ENCODE assay signal across 8 cellular contexts in genomic region chr2:169573974-169574299, GRCh38. TPM values are rescaled to one million over a fixed set of nuclear protein-coding genes. Genes with fewer than 3 reads are reported as not detected.
DNase-seq lines count a peak whose midpoint lies in the region; ATAC-seq, FAIRE-seq and TF ChIP-seq lines count a peak whose summit lies in the region.

No MANE protein-coding gene starts in this region.

- no peak overlapping the region for H3K4me2 ChIP-seq in neuronal stem cell (ENCODE audit: insufficient read depth, low read length, poor library complexity, severe bottlenecking)

- BruUV-seq in Caco-2 (replicated peaks; lab: Mats Ljungman, UMichigan) = no TSS peak

- no peak overlapping the region for H2BK12ac ChIP-seq in neuronal stem cell (ENCODE audit: low read length)

- no peak overlapping the region for H3K14ac ChIP-seq in neuronal stem cell (ENCODE audit: low read length)

- peak overlapping the region; percentile 98 for H3K4me3 Mint-ChIP-seq in Caco-2 (ENCODE audit: unreplicated experiment)

- H3K79me1 ChIP-seq in neuronal stem cell (ENCODE audit: low read depth, low read length) = peaks cover 3% of the 10 kb centered on the region

- H3K27me3 ChIP-seq in Caco-2 (replicated peaks; ENCODE audit: control insufficient read depth, insufficient read depth, low read length) (no peaks in the 10 kb centered on the region), neuronal stem cell (ENCODE audit: control insufficient read depth in 3 of 3, insufficient read depth in 3 of 3, low read depth in 1 of 3, low read length in 3 of 3) (no peaks in the 10 kb centered on the region)
- no peaks in the 10 kb centered on the region for H3K27me3 ChIP-seq in effector memory CD4-positive, alpha-beta T cell (replicated peaks; ENCODE audit: control insufficient read depth, insufficient read depth, low read length, poor library complexity, severe bottlenecking)

- H2BK15ac ChIP-seq in neuronal stem cell (ENCODE audit: low read length) = no peak overlapping the region

- CTCF ChIA-PET in Caco-2 (lab: Charles Lee) = no interaction called here

- ATAC-seq in GM19397 (IDR thresholded peaks at IDR 0.05; ENCODE audit: unreplicated experiment) (no peak), GM18907 (IDR thresholded peaks at IDR 0.05; ENCODE audit: unreplicated experiment) (no peak)

- no peak overlapping the region for H4K91ac ChIP-seq in neuronal stem cell (ENCODE audit: low read depth, low read length, poor library complexity)

- H3K4ac ChIP-seq in neuronal stem cell (ENCODE audit: low read length) = no peak overlapping the region

- no peak overlapping the region for H2BK120ac ChIP-seq in neuronal stem cell (ENCODE audit: low read depth, low read length)

- TF ChIP-seq CTCF in Caco-2 (IDR thresholded peaks at IDR 0.05; ENCODE audit: insufficient read depth in 1 of 2, low read depth in 1 of 2, low read length in 1 of 2, severe bottlenecking in 1 of 2, unreplicated experiment in 1 of 2) (no peak), LNCaP clone FGC (IDR thresholded peaks at IDR 0.05; ENCODE audit: control insufficient read depth, extremely low read depth, insufficient read depth) (no peak)

- H3K27me3 Mint-ChIP-seq in Caco-2 (ENCODE audit: insufficient read depth, unreplicated experiment) = no peaks in the 10 kb centered on the region

- H2BK5ac ChIP-seq in neuronal stem cell (ENCODE audit: low read length) = no peak overlapping the region

- no peak overlapping the region for H3K18ac ChIP-seq in neuronal stem cell (ENCODE audit: low read length)

- intact Hi-C loops in Caco-2 (cut with micrococcal nuclease; ENCODE audit: unreplicated experiment) = loop anchor here (1.0 kb wide), 1 partner anchor 10 kb away; the partner anchor contains the start of gene PPIG

- no CpG with 5 or more reads among the region's 6 CpGs for WGBS in neuronal stem cell (ENCODE audit: extremely low coverage in 2 of 2, insufficient read length in 2 of 2, insufficient replicate concordance in 1 of 2), 2 donors

- no peak overlapping the region for H4K8ac ChIP-seq in neuronal stem cell (ENCODE audit: low read depth, low read length)

- H3K27ac ChIP-seq in effector memory CD4-positive, alpha-beta T cell (ENCODE audit: insufficient read depth, low read length, poor library complexity, severe bottlenecking) = peak overlapping the region; percentile 63
- H3K27ac ChIP-seq in neuronal stem cell (replicated peaks; ENCODE audit: low read length) = no peak overlapping the region

- H3K4me1 Mint-ChIP-seq in Caco-2 (ENCODE audit: low read depth, unreplicated experiment) = no peaks in the 10 kb centered on the region

- H3K23ac ChIP-seq in neuronal stem cell (ENCODE audit: low read depth, low read length, poor library complexity) = peak overlapping the region; percentile 30

- H3K9me3 ChIP-seq in Caco-2 = no peaks in the 10 kb centered on the region
- H3K9me3 ChIP-seq in effector memory CD4-positive, alpha-beta T cell (ENCODE audit: control insufficient read depth, low read length) = no peaks in the 10 kb centered on the region
- no peaks in the 10 kb centered on the region for H3K9me3 ChIP-seq in neuronal stem cell (replicated peaks in 1 of 2; ENCODE audit: control insufficient read depth in 2 of 2, insufficient read depth in 1 of 2, low read depth in 1 of 2, low read length in 2 of 2)

- H3K4me1 ChIP-seq in Caco-2 (peaks cover 4% of the 10 kb centered on the region; the same call in 1 of the 2 replicates), neuronal stem cell (ENCODE audit: control insufficient read depth in 2 of 2, insufficient read depth in 1 of 2, low read depth in 1 of 2, low read length in 2 of 2) (peaks cover 0 to 5% of the 10 kb centered on the region in 2 donors)
- H3K4me1 ChIP-seq in effector memory CD4-positive, alpha-beta T cell (ENCODE audit: control insufficient read depth, insufficient read depth, low read length, poor library complexity, severe bottlenecking) = no peaks in the 10 kb centered on the region

- no peak overlapping the region for H3K9ac ChIP-seq in neuronal stem cell (ENCODE audit: low read depth, low read length, poor library complexity)

- H3K4me3 ChIP-seq in Caco-2 (ENCODE audit: low read depth, low read length) = no peak overlapping the region
- H3K4me3 ChIP-seq in LNCaP clone FGC (ENCODE audit: low read depth, low read length) = peak overlapping the region; percentile 86
- peak overlapping the region; percentile 75 for H3K4me3 ChIP-seq in effector memory CD4-positive, alpha-beta T cell (ENCODE audit: insufficient read depth, low read depth, low read length, poor library complexity, severe bottlenecking)
- H3K4me3 ChIP-seq in neuronal stem cell (ENCODE audit: low read length in 2 of 2) = peak overlapping the region in 1 of 2 donors; percentile 64

- H3K9me3 Mint-ChIP-seq in Caco-2 (ENCODE audit: unreplicated experiment) = no peaks in the 10 kb centered on the region

- FAIRE-seq in frontal cortex (lab: Jason Lieb, UNC) = no peak

- peaks cover 6% of the 10 kb centered on the region for H3K36me3 Mint-ChIP-seq in Caco-2 (ENCODE audit: insufficient read depth, unreplicated experiment)

- H3K36me3 ChIP-seq in Caco-2 (ENCODE audit: control insufficient read depth, insufficient read depth, low read length) (no peaks in the 10 kb centered on the region), neuronal stem cell (replicated peaks in 1 of 2; ENCODE audit: control insufficient read depth in 2 of 2, insufficient read depth in 2 of 2, low read length in 2 of 2) (no peaks in the 10 kb centered on the region)
- H3K36me3 ChIP-seq in effector memory CD4-positive, alpha-beta T cell (ENCODE audit: control insufficient read depth, insufficient read depth, low read length) = peaks cover 2% of the 10 kb centered on the region

- H2AFZ ChIP-seq in neuronal stem cell (ENCODE audit: low read length) = peak overlapping the region; percentile 93

- H3K27ac Mint-ChIP-seq in Caco-2 (ENCODE audit: unreplicated experiment) = peak overlapping the region; percentile 93

- DNase-seq in Caco-2 (no peak), LNCaP clone FGC (ENCODE audit: low read depth) (no peak), neuronal stem cell (ENCODE audit: low spot score) (no peak), COR-L47 (lab: John Stamatoyannopoulos, UW) (no peak), frontal cortex (ENCODE audit: low spot score in 2 of 2) (no peak)
- DNase-seq in effector memory CD4-positive, alpha-beta T cell = no peak

- H2AK5ac ChIP-seq in neuronal stem cell (ENCODE audit: low read depth, low read length) = no peak overlapping the region

- POLR2A ChIA-PET in Caco-2 (lab: Charles Lee) = interaction anchor here (1.0 to 2.2 kb wide), 3 partner anchors 10 to 95 kb away, joined by 3 to 7 read pairs (median 3); partner anchors contain the start of genes BBS5 and PPIG

RNA-seq across cellular contexts. Expression of gene FASTKD1, which starts 0.3 kb away (rescaled TPM):
- total RNA-seq in Caco-2 (2022) = 27.6 and 36.8 TPM in 2 replicates
- polyA plus RNA-seq in neuronal stem cell (2013, experiment 1 of 2) = 38.3 TPM
- 41.0 TPM for polyA plus RNA-seq in neuronal stem cell (2013, experiment 2 of 2)
- total RNA-seq in frontal cortex = 110 TPM

RNA-seq across cellular contexts. Expression of gene PPIG, which starts 10.2 kb away (rescaled TPM):
- total RNA-seq in Caco-2 (2022) (60.3 and 68.9 TPM in 2 replicates), frontal cortex (43.6 TPM)
- polyA plus RNA-seq in neuronal stem cell (2013, experiment 1 of 2) = 131 TPM
- 135 TPM for polyA plus RNA-seq in neuronal stem cell (2013, experiment 2 of 2)
